11 cellular contexts compared by ENCODE assay signal in genomic region chr17:31722251-31723056, GRCh38.
DNase-seq lines count a peak whose midpoint lies in the region; ATAC-seq and TF ChIP-seq lines count a peak whose summit lies in the region.
"Had no signal": no experiment of that assay in that cellular context is flagged by ENCODE, and none has a peak within 500 bp of the region (broad histone marks: within the 10 kb centered on the region; RNA-seq: fewer than 3 reads in every experiment).

No MANE protein-coding gene starts in this region.

- H3K36me3 Mint-ChIP-seq in activated CD4-positive, alpha-beta T cell treated with anti-CD3 and anti-CD28 coated beads, Interleukin-2, amount 10 ng/mL, durations not matched to agents 24 days and 14 days (ENCODE audit: low read depth): no peaks in the 10 kb centered on the region

- no peaks in the 10 kb centered on the region for H3K4me1 Mint-ChIP-seq in activated CD4-positive, alpha-beta T cell treated with anti-CD3 and anti-CD28 coated beads, Interleukin-2, amount 10 ng/mL, durations not matched to agents 24 days and 14 days

- WGBS in psoas muscle, 3 donors: 34 to 40% (median 37%) methylated on average over 14 of the region's 14 CpGs

- H3K36me3 ChIP-seq in SJSA1 (no peaks in the 10 kb centered on the region), psoas muscle (ENCODE audit: insufficient read depth in 1 of 2, low read depth in 1 of 2) (no peaks in the 10 kb centered on the region)
- H3K36me3 ChIP-seq: BLaER1 treated with 17β-estradiol and CSF1 and Interleukin-3, amounts not matched to agents 10 nM and 100 nM had no signal

- no peak overlapping the region for H3K4me3 ChIP-seq in SJSA1
- H3K4me3 ChIP-seq in fibroblast of villous mesenchyme (ENCODE audit: low read depth, low read length): no peak overlapping the region
- no peak overlapping the region for H3K4me3 ChIP-seq in psoas muscle
- H3K4me3 ChIP-seq: BLaER1 treated with 17β-estradiol and CSF1 and Interleukin-3, amounts not matched to agents 10 nM and 100 nM had no signal

- no peak overlapping the region for H3K27ac Mint-ChIP-seq in activated CD4-positive, alpha-beta T cell treated with anti-CD3 and anti-CD28 coated beads, Interleukin-2, amount 10 ng/mL, durations not matched to agents 24 days and 14 days

- peak; percentile 89 for DNase-seq in EH (ENCODE audit: low read depth)
- peak; percentile 83 to 91 for DNase-seq in SJSA1 (ENCODE audit: low read depth in 1 of 2, low spot score in 2 of 2)
- peak; percentile 72 for DNase-seq in fibroblast of villous mesenchyme (ENCODE audit: low read depth)
- DNase-seq in psoas muscle: no peak
- no peak for DNase-seq in activated CD4-positive, alpha-beta T cell treated with anti-CD3 and anti-CD28 coated beads, Interleukin-2, amount 10 ng/mL, durations not matched to agents 24 days and 14 days
- DNase-seq in left colon: no peak
- no peak for DNase-seq in posterior vena cava (ENCODE audit: low spot score)
- DNase-seq in GOT3 (lab: John Stamatoyannopoulos, UW): no peak
- DNase-seq: NCI-H2171, occipital lobe had no signal

- H3K4me3 Mint-ChIP-seq in activated CD4-positive, alpha-beta T cell treated with anti-CD3 and anti-CD28 coated beads, Interleukin-2, amount 10 ng/mL, durations not matched to agents 24 days and 14 days: no peak overlapping the region

- no peak for TF ChIP-seq CTCF in fibroblast of villous mesenchyme (IDR thresholded peaks at IDR 0.05; ENCODE audit: insufficient read depth, low read depth, low read length)
- no peak for TF ChIP-seq CTCF in psoas muscle (IDR thresholded peaks at IDR 0.05)

- H3K27ac ChIP-seq in SJSA1 (peak overlapping the region; percentile 95), psoas muscle (no peak overlapping the region)
- H3K27ac ChIP-seq: BLaER1 treated with 17β-estradiol and CSF1 and Interleukin-3, amounts not matched to agents 10 nM and 100 nM had no signal

- H3K9me3 ChIP-seq in SJSA1 (replicated peaks): 0 out of 2 replicates have a peak, but pooled peaks cover 5% of the 10 kb centered on the region
- no peaks in the 10 kb centered on the region for H3K9me3 ChIP-seq in psoas muscle

- intact Hi-C loops in psoas muscle (cut with DNase I) (no loop called here), left colon (cut with DNase I, micrococcal nuclease) (no loop called here), posterior vena cava (cut with DNase I) (no loop called here)
- intact Hi-C loops in activated CD4-positive, alpha-beta T cell treated with anti-CD3 and anti-CD28 coated beads, Interleukin-2, amount 10 ng/mL, durations not matched to agents 24 days and 14 days (cut with micrococcal nuclease): no loop called here

- H3K9me3 Mint-ChIP-seq in activated CD4-positive, alpha-beta T cell treated with anti-CD3 and anti-CD28 coated beads, Interleukin-2, amount 10 ng/mL, durations not matched to agents 24 days and 14 days: no peaks in the 10 kb centered on the region

- H3K27me3 Mint-ChIP-seq in activated CD4-positive, alpha-beta T cell treated with anti-CD3 and anti-CD28 coated beads, Interleukin-2, amount 10 ng/mL, durations not matched to agents 24 days and 14 days: peaks cover 9% of the 10 kb centered on the region

- H3K4me1 ChIP-seq in SJSA1 (replicated peaks) (peaks cover 58% of the 10 kb centered on the region), psoas muscle (no peaks in the 10 kb centered on the region)
- H3K4me1 ChIP-seq: BLaER1 treated with 17β-estradiol and CSF1 and Interleukin-3, amounts not matched to agents 10 nM and 100 nM had no signal

- ATAC-seq in psoas muscle: peak in 3 of 4 donors; percentile 52 to 79 (median 74)
- ATAC-seq in left colon: no peak

- no peaks in the 10 kb centered on the region for H3K27me3 ChIP-seq in SJSA1 (replicated peaks)
- no peaks in the 10 kb centered on the region for H3K27me3 ChIP-seq in psoas muscle (ENCODE audit: insufficient read depth in 3 of 3, low read length in 2 of 3)
- H3K27me3 ChIP-seq: BLaER1 treated with 17β-estradiol and CSF1 and Interleukin-3, amounts not matched to agents 10 nM and 100 nM had no signal

Comparison
In these comparisons a context has a peak if more than half of its experiments do, and no peak if none do; other contexts are left out.
1. DNase-seq: peak in EH (single experiment), SJSA1 (2 of 2) and fibroblast of villous mesenchyme (single experiment); none in psoas muscle (0 of 2), activated CD4-positive, alpha-beta T cell treated with anti-CD3 and anti-CD28 coated beads, Interleukin-2, amount 10 ng/mL, durations not matched to agents 24 days and 14 days (single experiment), left colon (0 of 2), posterior vena cava (single experiment) and GOT3 (single experiment).